Comparison of ENCODE assay signal across 7 cellular contexts in genomic region chr2:41697389-41697788, GRCh38.
"Had no signal": no experiment of that assay in that cellular context is flagged by ENCODE, and none has a peak within 500 bp of the region (broad histone marks: within the 10 kb centered on the region; RNA-seq: fewer than 3 reads in every experiment).

No MANE protein-coding gene starts in this region.

- H3K9ac ChIP-seq: KMS-11 had no signal

- H3K4me3 ChIP-seq: K562 had no signal

- H3K9me3 Mint-ChIP-seq: IgD-negative memory B cell had no signal

- H3K4me3 Mint-ChIP-seq: IgD-negative memory B cell had no signal

- H3K36me3 Mint-ChIP-seq: IgD-negative memory B cell had no signal

- H3K27ac Mint-ChIP-seq: IgD-negative memory B cell had no signal

- H3K4me2 ChIP-seq: KMS-11 had no signal

- DNase-seq: IMR-90, KBM-7, KG1 had no signal

- H3K27ac ChIP-seq: HL-60, KMS-11 had no signal
